ENCODE assay signal across 20 cellular contexts in genomic region chrX:42686706-42687105, GRCh38.
DNase-seq lines count a peak whose midpoint lies in the region; ATAC-seq, FAIRE-seq and TF ChIP-seq lines count a peak whose summit lies in the region.
"Had no signal": no experiment of that assay in that cellular context is flagged by ENCODE, and none has a peak within 500 bp of the region (broad histone marks: within the 10 kb centered on the region; RNA-seq: fewer than 3 reads in every experiment).

No MANE protein-coding gene starts in this region.

- H3K4me3 ChIP-seq in epithelial cell of esophagus (ENCODE audit: low read length) (no peak overlapping the region), fibroblast of the aortic adventitia (ENCODE audit: low read depth, low read length) (no peak overlapping the region)
- H3K4me3 ChIP-seq: A549 had no signal

- TF ChIP-seq CTCF in epithelial cell of esophagus (IDR thresholded peaks at IDR 0.05; ENCODE audit: insufficient read depth, low read depth, low read length, missing control alignments) (no peak), fibroblast of the aortic adventitia (IDR thresholded peaks at IDR 0.05; ENCODE audit: insufficient read depth, low read length) (no peak)

- FAIRE-seq in GM18507 (lab: Jason Lieb, UNC) = peak; percentile 38
- FAIRE-seq: RCC 7860 had no signal

- ATAC-seq in activated CD4-positive, CD25-positive, alpha-beta regulatory T cell treated with anti-CD3 and anti-CD28 coated beads, Interleukin-2, amount 50 U/mL, for 24 hours = no peak
- ATAC-seq: A549, Right ventricle myocardium inferior had no signal

- DNase-seq in GM18507 (ENCODE audit: extremely low spot score, insufficient read length, low read depth) = no peak
- peak; percentile 82 for DNase-seq in epithelial cell of esophagus (ENCODE audit: low read depth)
- DNase-seq in fibroblast of the aortic adventitia (ENCODE audit: low read depth) = peak; percentile 33
- DNase-seq in stromal cell of bone marrow (ENCODE audit: low read depth) = peak; percentile 21
- no peak for DNase-seq in NCI-H2029 (lab: John Stamatoyannopoulos, UW)
- DNase-seq in RKO (ENCODE audit: low spot score) = no peak
- DNase-seq: CD4-positive, CD25-positive, alpha-beta regulatory T cell; EL; GF-D8; H9; MV-4-11; NCI-H1105 treated with DMSO at 0.1 percent for 48 hours; NCI-H2081; NCI-H2171; NCI-H345; NCI-H524 had no signal

Comparison
In these comparisons a context has a peak if more than half of its experiments do, and no peak if none do; other contexts are left out.
1. DNase-seq: peak in epithelial cell of esophagus (single experiment), fibroblast of the aortic adventitia (single experiment) and stromal cell of bone marrow (single experiment); none in GM18507 (single experiment), NCI-H2029 (single experiment) and RKO (single experiment).